9 cellular contexts compared by ENCODE assay signal in genomic region chr2:46591562-46591961, GRCh38.
"Had no signal": no experiment of that assay in that cellular context is flagged by ENCODE, and none has a peak within 500 bp of the region (broad histone marks: within the 10 kb centered on the region; RNA-seq: fewer than 3 reads in every experiment).

No MANE protein-coding gene starts in this region.

- FAIRE-seq: H1 had no signal

- H3K4me2 ChIP-seq: GM23338, KMS-11 had no signal

- H2AFZ ChIP-seq: GM23338 had no signal

- H3K27ac ChIP-seq: HL-60, KMS-11 had no signal

- H3K4me3 ChIP-seq: GM23338 had no signal

- ATAC-seq: GM23338 had no signal

- DNase-seq: H7, HCEC 1CT, IMR-90, Karpas-422, KBM-7 had no signal

- H3K9ac ChIP-seq: KMS-11 had no signal
